Comparison of ENCODE assay signal across 9 cellular contexts in the genomic region with DNA sequence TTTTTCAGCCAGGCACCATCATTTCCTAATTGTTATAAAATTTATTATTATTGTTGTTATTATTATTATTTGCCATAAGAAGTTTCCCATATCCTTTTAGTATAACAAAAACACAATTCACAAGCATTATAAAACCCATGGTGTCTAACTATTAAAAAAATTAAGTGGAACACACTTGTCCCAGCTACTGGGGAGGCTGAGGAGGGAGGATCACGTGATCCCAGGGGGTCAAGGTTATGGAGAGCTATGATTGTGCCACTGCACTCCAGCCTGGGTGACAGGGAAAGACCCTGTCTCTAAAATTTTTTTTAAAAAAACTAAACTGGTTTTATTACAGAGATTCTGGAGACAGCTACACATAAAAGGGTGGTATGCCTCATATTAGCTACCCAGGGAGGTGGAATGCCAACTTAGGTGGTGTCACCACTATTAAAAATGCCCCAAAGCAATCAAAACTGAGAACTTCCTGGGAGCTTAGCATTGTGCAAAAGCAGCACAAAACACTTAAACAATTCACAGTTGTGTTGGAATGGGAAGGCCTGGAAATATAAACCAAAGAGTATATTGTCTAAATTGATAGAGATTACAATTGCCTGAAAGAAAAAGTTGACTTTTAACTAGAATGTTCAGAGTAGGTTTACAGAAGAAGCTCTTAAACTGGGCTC.
"Had no signal": no experiment of that assay in that cellular context is flagged by ENCODE, and none has a peak within 500 bp of the region (broad histone marks: within the 10 kb centered on the region; RNA-seq: fewer than 3 reads in every experiment).

No MANE protein-coding gene starts in this region.

- H3K4me3 ChIP-seq: HAP-1 had no signal

- H3K4me2 ChIP-seq: KMS-11 had no signal

- H3K27ac Mint-ChIP-seq: HFFc6 had no signal

- H3K9me3 Mint-ChIP-seq: HFFc6 had no signal

- H3K9ac ChIP-seq: KMS-11 had no signal

- ATAC-seq: HCT116 had no signal

- DNase-seq: GOT3, H7, HFFc6, IMR-90, KBM-7 had no signal

- H3K4me3 Mint-ChIP-seq: HFFc6 had no signal

- H3K27ac ChIP-seq: HL-60, KMS-11 had no signal

- H3K36me3 ChIP-seq: HAP-1 had no signal

- H3K4me1 ChIP-seq: HAP-1 had no signal

- H3K9me3 ChIP-seq: HAP-1 had no signal
